ENCODE assay signal across 16 cellular contexts in the genomic region with DNA sequence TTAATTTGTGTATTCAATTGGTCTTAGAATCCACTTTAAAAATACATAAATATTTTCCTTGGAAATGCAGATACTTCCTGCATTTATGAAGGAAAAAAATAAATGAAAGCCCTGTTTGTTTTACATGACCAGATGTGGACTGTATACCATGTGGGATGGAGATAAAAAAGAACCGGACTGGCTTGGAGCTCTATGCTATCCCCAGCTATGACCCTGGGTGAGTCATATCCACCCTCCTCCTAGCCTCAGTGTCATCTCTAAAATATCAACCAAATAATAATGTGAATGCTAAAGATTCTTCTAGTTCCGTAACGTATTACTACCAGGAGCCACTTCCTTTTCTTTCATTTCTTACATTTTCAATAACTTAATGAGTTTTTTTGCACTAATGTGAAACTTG. TPM values are rescaled to one million over a fixed set of nuclear protein-coding genes. Genes with fewer than 3 reads are reported as not detected.
DNase-seq lines count a peak whose midpoint lies in the region; ATAC-seq and TF ChIP-seq lines count a peak whose summit lies in the region.
"Had no signal": no experiment of that assay in that cellular context is flagged by ENCODE, and none has a peak within 500 bp of the region (broad histone marks: within the 10 kb centered on the region; RNA-seq: fewer than 3 reads in every experiment).

No MANE protein-coding gene starts in this region.

- no peaks in the 10 kb centered on the region for H3K36me3 Mint-ChIP-seq in mesothelial cell of epicardium
- H3K36me3 Mint-ChIP-seq in stimulated activated naive B cell treated with anti-CD40 and anti-IgM and Interleukin-4, amounts not matched to agents 10 μg/mL and 1 μg/mL and 100 μg/mL, for 72 hours: no peaks in the 10 kb centered on the region
- no peaks in the 10 kb centered on the region for H3K36me3 Mint-ChIP-seq in stimulated activated effector memory CD8-positive, alpha-beta T cell treated with anti-CD3 and anti-CD28 coated beads, Interleukin-12 subunit alpha, Interleukin-12 subunit beta, amount 100 ng/mL, for 72 hours
- H3K36me3 Mint-ChIP-seq: neural progenitor cell had no signal

- peaks cover 71% of the 10 kb centered on the region for H3K4me1 Mint-ChIP-seq in mesothelial cell of epicardium
- no peaks in the 10 kb centered on the region for H3K4me1 Mint-ChIP-seq in stimulated activated naive B cell treated with anti-CD40 and anti-IgM and Interleukin-4, amounts not matched to agents 10 μg/mL and 1 μg/mL and 100 μg/mL, for 72 hours
- no peaks in the 10 kb centered on the region for H3K4me1 Mint-ChIP-seq in stimulated activated effector memory CD8-positive, alpha-beta T cell treated with anti-CD3 and anti-CD28 coated beads, Interleukin-12 subunit alpha, Interleukin-12 subunit beta, amount 100 ng/mL, for 72 hours

- H3K27me3 ChIP-seq in HUES64 (ENCODE audit: insufficient read depth, low read length) (no peaks in the 10 kb centered on the region), spleen (replicated peaks in 1 of 7) (no peaks in the 10 kb centered on the region)
- H3K27me3 ChIP-seq: neural progenitor cell, stomach had no signal

- H3K9ac ChIP-seq in HUES64 (ENCODE audit: low read depth, low read length): no peak overlapping the region
- H3K9ac ChIP-seq: KMS-11, neural progenitor cell had no signal

- peak overlapping the region; percentile 49 for H3K27ac Mint-ChIP-seq in mesothelial cell of epicardium
- no peak overlapping the region for H3K27ac Mint-ChIP-seq in stimulated activated naive B cell treated with anti-CD40 and anti-IgM and Interleukin-4, amounts not matched to agents 10 μg/mL and 1 μg/mL and 100 μg/mL, for 72 hours
- no peak overlapping the region for H3K27ac Mint-ChIP-seq in stimulated activated effector memory CD8-positive, alpha-beta T cell treated with anti-CD3 and anti-CD28 coated beads, Interleukin-12 subunit alpha, Interleukin-12 subunit beta, amount 100 ng/mL, for 72 hours
- H3K27ac Mint-ChIP-seq: neural progenitor cell had no signal

- no peaks in the 10 kb centered on the region for H3K9me3 ChIP-seq in HUES64 (ENCODE audit: insufficient read depth, low read depth, low read length)
- no peaks in the 10 kb centered on the region for H3K9me3 ChIP-seq in spleen
- H3K9me3 ChIP-seq: stomach had no signal

- H3K4me1 ChIP-seq in HUES64 (ENCODE audit: insufficient read depth, low read length) (peaks cover 64% of the 10 kb centered on the region), spleen (no peaks in the 10 kb centered on the region)
- H3K4me1 ChIP-seq: stomach had no signal

- H3K27me3 Mint-ChIP-seq in mesothelial cell of epicardium (ENCODE audit: low read depth): no peaks in the 10 kb centered on the region
- H3K27me3 Mint-ChIP-seq in stimulated activated naive B cell treated with anti-CD40 and anti-IgM and Interleukin-4, amounts not matched to agents 10 μg/mL and 1 μg/mL and 100 μg/mL, for 72 hours: no peaks in the 10 kb centered on the region

- intact Hi-C loops in spleen (cut with DNase I; ENCODE audit: low total_unique reads): no loop called here

- H3K9me3 Mint-ChIP-seq in mesothelial cell of epicardium: no peaks in the 10 kb centered on the region
- peaks cover 2 to 5% of the 10 kb centered on the region in 2 donors for H3K9me3 Mint-ChIP-seq in stimulated activated naive B cell treated with anti-CD40 and anti-IgM and Interleukin-4, amounts not matched to agents 10 μg/mL and 1 μg/mL and 100 μg/mL, for 72 hours
- H3K9me3 Mint-ChIP-seq in stimulated activated effector memory CD8-positive, alpha-beta T cell treated with anti-CD3 and anti-CD28 coated beads, Interleukin-12 subunit alpha, Interleukin-12 subunit beta, amount 100 ng/mL, for 72 hours: peaks cover 11% of the 10 kb centered on the region
- H3K9me3 Mint-ChIP-seq: neural progenitor cell had no signal

- TF ChIP-seq POLR2A in spleen (IDR thresholded peaks at IDR 0.05): no peak

- H3K4me3 ChIP-seq in HUES64 (ENCODE audit: low read length): no peak overlapping the region
- no peak overlapping the region for H3K4me3 ChIP-seq in spleen
- H3K4me3 ChIP-seq: GM12878, neural progenitor cell, stomach had no signal

- no peak overlapping the region for H3K4me3 Mint-ChIP-seq in mesothelial cell of epicardium
- H3K4me3 Mint-ChIP-seq in stimulated activated naive B cell treated with anti-CD40 and anti-IgM and Interleukin-4, amounts not matched to agents 10 μg/mL and 1 μg/mL and 100 μg/mL, for 72 hours: no peak overlapping the region
- H3K4me3 Mint-ChIP-seq in stimulated activated effector memory CD8-positive, alpha-beta T cell treated with anti-CD3 and anti-CD28 coated beads, Interleukin-12 subunit alpha, Interleukin-12 subunit beta, amount 100 ng/mL, for 72 hours: no peak overlapping the region
- H3K4me3 Mint-ChIP-seq: neural progenitor cell had no signal

- H3K27ac ChIP-seq in HUES64 (ENCODE audit: low read depth, low read length) (peak overlapping the region; percentile 79), spleen (no peak overlapping the region)
- H3K27ac ChIP-seq: KMS-11, neural progenitor cell, stomach had no signal

- DNase-seq in AG20443 (ENCODE audit: low spot score): peak; percentile 37
- peak; percentile 28 for DNase-seq in epidermal melanocyte (ENCODE audit: insufficient read length, low spot score)
- no peak for DNase-seq in mesothelial cell of epicardium (ENCODE audit: low spot score in 2 of 2, unreplicated experiment in 2 of 2)
- DNase-seq in superior temporal gyrus (ENCODE audit: extremely low spot score): no peak
- DNase-seq in stimulated activated naive B cell treated with anti-CD40 and anti-IgM and Interleukin-4, amounts not matched to agents 10 μg/mL and 1 μg/mL and 100 μg/mL, for 72 hours: no peak
- no peak for DNase-seq in spleen
- DNase-seq in stimulated activated effector memory CD8-positive, alpha-beta T cell treated with anti-CD3 and anti-CD28 coated beads, Interleukin-12 subunit alpha, Interleukin-12 subunit beta, amount 100 ng/mL, for 72 hours (ENCODE audit: low spot score in 2 of 2): no peak
- DNase-seq: activated naive CD4-positive, alpha-beta T cell treated with Interleukin-2 at 50 U/mL for 16 hours; activated T-cell treated with anti-CD3 and anti-CD28 coated beads for 4 hours; kidney glomerular epithelial cell; stomach; SW 1271 had no signal

- 79% methylated on average over 3 of the region's 3 CpGs for whole genome bisulfite sequencing in HUES64
- WGBS in spleen, 5 donors: 70 to 93% (median 85%) methylated on average over 3 of the region's 3 CpGs

- no peak for TF ChIP-seq CTCF in mesothelial cell of epicardium (IDR thresholded peaks at IDR 0.05; ENCODE audit: unreplicated experiment)
- TF ChIP-seq CTCF in spleen (IDR thresholded peaks at IDR 0.05 in 8 of 11, conservative IDR thresholded peaks at IDR 0.05 in 3 of 11): no peak

- no peak for ATAC-seq in stimulated activated naive B cell treated with anti-CD40 and anti-IgM and Interleukin-4, amounts not matched to agents 10 μg/mL and 1 μg/mL and 100 μg/mL, for 72 hours (replicated peaks)
- no peak for ATAC-seq in stimulated activated effector memory CD8-positive, alpha-beta T cell treated with anti-CD3 and anti-CD28 coated beads, Interleukin-12 subunit alpha, Interleukin-12 subunit beta, amount 100 ng/mL, for 72 hours
- ATAC-seq: GM12878 had no signal

- H3K36me3 ChIP-seq in HUES64 (ENCODE audit: insufficient read depth, low read length) (no peaks in the 10 kb centered on the region), spleen (no peaks in the 10 kb centered on the region)
- H3K36me3 ChIP-seq: neural progenitor cell, stomach had no signal

RNA-seq across cellular contexts. Expression of a gene that starts 44.5 kb away (rescaled TPM):
- 6.9 TPM for polyA plus RNA-seq in HUES64 (2013, experiment 1 of 2)
- 8.4 TPM for polyA plus RNA-seq in HUES64 (2013, experiment 2 of 2)
- total RNA-seq in mesothelial cell of epicardium: 42.9 to 48.4 TPM (median 43.4 TPM) in 3 replicates
- total RNA-seq in spleen: 1 to 10 TPM; 2.0 to 5.5 (median 4.2) TPM
- polyA plus RNA-seq in spleen: 1 to 10 TPM; 1.5 to 1.9 (median 1.7) TPM

Comparison
In these comparisons a context has a peak if more than half of its experiments do, and no peak if none do; other contexts are left out.
1. DNase-seq: peak in AG20443 (single experiment) and epidermal melanocyte (single experiment); none in mesothelial cell of epicardium (0 of 2), superior temporal gyrus (single experiment), stimulated activated naive B cell treated with anti-CD40 and anti-IgM and Interleukin-4, amounts not matched to agents 10 μg/mL and 1 μg/mL and 100 μg/mL, for 72 hours (single experiment), spleen (single experiment) and stimulated activated effector memory CD8-positive, alpha-beta T cell treated with anti-CD3 and anti-CD28 coated beads, Interleukin-12 subunit alpha, Interleukin-12 subunit beta, amount 100 ng/mL, for 72 hours (0 of 2).